Comparison of ENCODE assay signal across 1 cellular context in the genomic region with DNA sequence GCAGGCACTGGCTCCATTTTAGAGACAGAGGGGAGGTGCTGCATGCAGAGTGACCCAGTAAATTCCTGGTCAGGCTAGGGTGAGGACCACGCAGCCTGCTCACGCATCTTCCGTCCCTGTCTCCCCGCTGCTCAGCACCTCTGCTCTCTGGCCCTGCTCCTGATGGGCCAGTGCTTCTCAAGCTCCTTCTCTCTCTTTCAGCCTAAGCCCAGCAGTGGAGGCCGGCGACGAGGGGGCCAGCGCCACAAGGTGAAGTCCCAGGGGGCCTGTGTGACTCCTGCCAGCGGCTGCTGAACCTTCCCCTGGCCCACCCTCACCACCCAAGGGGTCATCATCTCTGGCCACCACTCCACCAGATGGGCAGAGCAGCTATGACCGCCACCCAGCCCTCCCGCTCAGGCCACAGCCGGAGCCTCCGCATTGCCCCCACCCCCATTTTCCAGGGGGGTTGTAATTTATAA.
TF ChIP-seq lines count a peak whose summit lies in the region.

No MANE protein-coding gene starts in this region.

TF ChIP-seq in K562, 482 proteins besides CTCF, POLR2A, EP300 and RAD21:
- TF ChIP-seq POLR2G (IDR thresholded peaks at IDR 0.05; ENCODE audit: low read depth, low read length) (peak; percentile 51), CEBPB (tag; IDR thresholded peaks at IDR 0.05) (no peak)
